27 cellular contexts compared by ENCODE assay signal in genomic region chr5:107830750-107831149, GRCh38.
"Had no signal": no experiment of that assay in that cellular context is flagged by ENCODE, and none has a peak within 500 bp of the region (broad histone marks: within the 10 kb centered on the region; RNA-seq: fewer than 3 reads in every experiment).

No MANE protein-coding gene starts in this region.

- DNase-seq: hippocampal formation; immature natural killer cell; kidney; left colon; left lung; lower lobe of right lung; mammary epithelial cell; naive thymus-derived CD8-positive, alpha-beta T cell; nephron progenitor cell; ovary; stimulated activated CD4-positive, alpha-beta T cell treated with anti-CD3 and anti-CD28 coated beads, Interleukin-12 subunit alpha, Interleukin-12 subunit beta, amount 100 ng/mL, for 4 hours; stimulated activated CD4-positive, alpha-beta T cell treated with anti-CD3 and anti-CD28 coated beads, Interleukin-15, amount 100 ng/mL, for 24 hours; stimulated activated CD4-positive, alpha-beta T cell treated with anti-CD3 and anti-CD28 coated beads, Interleukin-2, amount 100 ng/mL, for 24 hours; stimulated activated CD4-positive, alpha-beta T cell treated with anti-CD3 and anti-CD28 coated beads, Interleukin-4, amount 100 ng/mL, for 1 hour; stimulated activated naive B cell treated with anti-CD40 and anti-IgM and Interleukin-4, amounts not matched to agents 10 μg/mL and 1 μg/mL and 100 μg/mL, for 72 hours; stimulated activated naive CD8-positive, alpha-beta T cell treated with anti-CD3 and anti-CD28 coated beads, Interleukin-15, Interleukin-2, amounts not matched to agents 100 U/mL and 50 U/mL, for 24 hours; stomach; testis; thyroid gland; transverse colon; upper lobe of left lung had no signal

- ATAC-seq: left colon; left lung; lower lobe of right lung; naive thymus-derived CD8-positive, alpha-beta T cell; sciatic nerve; stimulated activated naive B cell treated with anti-CD40 and anti-IgM and Interleukin-4, amounts not matched to agents 10 μg/mL and 1 μg/mL and 100 μg/mL, for 72 hours; stimulated activated naive CD8-positive, alpha-beta T cell treated with anti-CD3 and anti-CD28 coated beads, Interleukin-15, Interleukin-2, amounts not matched to agents 100 U/mL and 50 U/mL, for 24 hours had no signal

- FAIRE-seq: islet of Langerhans, kidney had no signal

- H3K27ac Mint-ChIP-seq: immature natural killer cell; naive thymus-derived CD8-positive, alpha-beta T cell; nephron progenitor cell; progenitor cell of endocrine pancreas; stimulated activated naive B cell treated with anti-CD40 and anti-IgM and Interleukin-4, amounts not matched to agents 10 μg/mL and 1 μg/mL and 100 μg/mL, for 72 hours had no signal

- H3K36me3 ChIP-seq: left lung, lower lobe of right lung, ovary, right atrium auricular region, stomach, thyroid gland, transverse colon, upper lobe of left lung, vagina had no signal

- H3K27me3 Mint-ChIP-seq: stimulated activated naive B cell treated with anti-CD40 and anti-IgM and Interleukin-4, amounts not matched to agents 10 μg/mL and 1 μg/mL and 100 μg/mL, for 72 hours had no signal

- H3K4me1 ChIP-seq: left lung, lower lobe of right lung, right atrium auricular region, stomach, testis, thyroid gland, transverse colon, upper lobe of left lung, vagina had no signal

- H3K4me1 Mint-ChIP-seq: immature natural killer cell; naive thymus-derived CD8-positive, alpha-beta T cell; stimulated activated naive B cell treated with anti-CD40 and anti-IgM and Interleukin-4, amounts not matched to agents 10 μg/mL and 1 μg/mL and 100 μg/mL, for 72 hours had no signal

- H3K27ac ChIP-seq: left lung, lower lobe of right lung, ovary, right atrium auricular region, skin epidermis, stomach, testis, thyroid gland, transverse colon, upper lobe of left lung, vagina had no signal

- H3K9me3 ChIP-seq: left lung, lower lobe of right lung, ovary, right atrium auricular region, stomach, testis, thyroid gland, transverse colon, upper lobe of left lung, vagina had no signal

- H3K4me3 ChIP-seq: left lung, lower lobe of right lung, ovary, right atrium auricular region, skin epidermis, stomach, testis, thyroid gland, transverse colon, upper lobe of left lung, vagina had no signal

- H3K4me3 Mint-ChIP-seq: immature natural killer cell; naive thymus-derived CD8-positive, alpha-beta T cell; nephron progenitor cell; stimulated activated naive B cell treated with anti-CD40 and anti-IgM and Interleukin-4, amounts not matched to agents 10 μg/mL and 1 μg/mL and 100 μg/mL, for 72 hours had no signal

- H3K36me3 Mint-ChIP-seq: immature natural killer cell; naive thymus-derived CD8-positive, alpha-beta T cell; stimulated activated naive B cell treated with anti-CD40 and anti-IgM and Interleukin-4, amounts not matched to agents 10 μg/mL and 1 μg/mL and 100 μg/mL, for 72 hours had no signal

- H3K9me3 Mint-ChIP-seq: nephron progenitor cell; stimulated activated naive B cell treated with anti-CD40 and anti-IgM and Interleukin-4, amounts not matched to agents 10 μg/mL and 1 μg/mL and 100 μg/mL, for 72 hours had no signal

- H3K27me3 ChIP-seq: left lung, ovary, right atrium auricular region, stomach, testis, thyroid gland, transverse colon, upper lobe of left lung, vagina had no signal
